1 cellular context compared by ENCODE assay signal in genomic region chr12:80353254-80353653, GRCh38.
TF ChIP-seq lines count a peak whose summit lies in the region.

No MANE protein-coding gene starts in this region.

TF ChIP-seq in H1, 55 proteins besides CTCF, POLR2A, EP300 and RAD21 (continued from another document):
- no peak for TF ChIP-seq CHD7 (IDR thresholded peaks at IDR 0.05; ENCODE audit: insufficient replicate concordance, low read length)
- TF ChIP-seq CEBPB (IDR thresholded peaks at IDR 0.05; ENCODE audit: low read depth, low read length), result no peak
- TF ChIP-seq SP2 (IDR thresholded peaks at IDR 0.05; ENCODE audit: low read length), result no peak
- no peak for TF ChIP-seq ATF2 (IDR thresholded peaks at IDR 0.05; ENCODE audit: low read length)
- no peak for TF ChIP-seq NRF1 (IDR thresholded peaks at IDR 0.05; ENCODE audit: low read depth, low read length)
- no peak for TF ChIP-seq RBBP5 (IDR thresholded peaks at IDR 0.05; ENCODE audit: borderline replicate concordance, low read depth, low read length)
- TF ChIP-seq USF2 (IDR thresholded peaks at IDR 0.05; ENCODE audit: low read length), result no peak
- no peak for TF ChIP-seq GTF2F1 (IDR thresholded peaks at IDR 0.05; ENCODE audit: borderline replicate concordance, low read depth, low read length)
- no peak for TF ChIP-seq RNF2 (IDR thresholded peaks at IDR 0.05; ENCODE audit: borderline replicate concordance, low read depth, low read length, missing control alignments, poor library complexity, severe bottlenecking)
- TF ChIP-seq TAF1 (IDR thresholded peaks at IDR 0.05; ENCODE audit: low read depth, low read length), result no peak
- TF ChIP-seq ASH2L (IDR thresholded peaks at IDR 0.05; ENCODE audit: low read length), result no peak
- TF ChIP-seq FOSL1 (IDR thresholded peaks at IDR 0.05; ENCODE audit: insufficient read depth, low read depth, low read length), result no peak
- TF ChIP-seq MAFK (IDR thresholded peaks at IDR 0.05; ENCODE audit: low read depth, low read length), result no peak
